11 cellular contexts compared by ENCODE assay signal in genomic region chr2:15169326-15170038, GRCh38.
A peak's percentile ranks its signal among the peaks of the same experiment; 100 is the strongest.
DNase-seq lines count a peak whose midpoint lies in the region; ATAC-seq, FAIRE-seq and TF ChIP-seq lines count a peak whose summit lies in the region.
"Had no signal": no experiment of that assay in that cellular context is flagged by ENCODE, and none has a peak within 500 bp of the region (broad histone marks: within the 10 kb centered on the region; RNA-seq: fewer than 3 reads in every experiment).

No MANE protein-coding gene starts in this region.

- DNase-seq in HFF-Myc (ENCODE audit: extremely low read depth, low read depth) (peak; percentile 81), astrocyte (ENCODE audit: low read depth) (peak; percentile 96), iris pigment epithelial cell (ENCODE audit: low read depth) (peak; percentile 98), suprapubic skin (ENCODE audit: low spot score in 2 of 2) (no peak), RPMI8226 (no peak), body of pancreas (no peak)
- DNase-seq: activated naive CD4-positive, alpha-beta T cell treated with Interleukin-2 at 50 U/mL for 16 hours; NCI-H1105 had no signal

- H3K9me3 Mint-ChIP-seq in astrocyte (ENCODE audit: unreplicated experiment), result no peaks in the 10 kb centered on the region

- H3K36me3 ChIP-seq in astrocyte (ENCODE audit: insufficient read depth, low read length) (no peaks in the 10 kb centered on the region), suprapubic skin (peaks cover 9% of the 10 kb centered on the region), body of pancreas (replicated peaks in 1 of 2; ENCODE audit: insufficient read depth in 1 of 2, low read depth in 2 of 2) (peaks cover 0 to 1% of the 10 kb centered on the region in 2 donors)

- H3K36me3 Mint-ChIP-seq in astrocyte (ENCODE audit: low read depth, unreplicated experiment), result peaks cover 13% of the 10 kb centered on the region

- ATAC-seq in HG03571 (IDR thresholded peaks at IDR 0.05; ENCODE audit: unreplicated experiment) (no peak), GM18858 (IDR thresholded peaks at IDR 0.05; ENCODE audit: unreplicated experiment) (no peak), body of pancreas (no peak)

- H3K27ac ChIP-seq in astrocyte (ENCODE audit: low read depth, low read length), result peak overlapping the region; percentile 92
- peak overlapping the region; percentile 60 for H3K27ac ChIP-seq in suprapubic skin
- no peak overlapping the region for H3K27ac ChIP-seq in body of pancreas

- WGBS in suprapubic skin, result 57% methylated on average over 8 of the region's 8 CpGs
- WGBS in body of pancreas, 2 donors, result 93 to 94% methylated on average over 8 of the region's 8 CpGs

- peak overlapping the region; percentile 71 for H3K9ac ChIP-seq in astrocyte (ENCODE audit: low read length)

- intact Hi-C loops in body of pancreas (cut with DNase I), result no loop called here

- H3K4me2 ChIP-seq in astrocyte (ENCODE audit: low read length), result peak overlapping the region; percentile 84

- H3K27me3 ChIP-seq in astrocyte (ENCODE audit: insufficient read depth, low read length) (no peaks in the 10 kb centered on the region), suprapubic skin (no peaks in the 10 kb centered on the region), body of pancreas (no peaks in the 10 kb centered on the region)

- H4K20me1 ChIP-seq in astrocyte (ENCODE audit: insufficient read depth, low read length), result no peaks in the 10 kb centered on the region

- FAIRE-seq in astrocyte (lab: Jason Lieb, UNC), result peak; percentile 100
- FAIRE-seq: islet of Langerhans had no signal

- H3K4me1 ChIP-seq in astrocyte (ENCODE audit: insufficient read depth, low read length) (peaks cover 18% of the 10 kb centered on the region), suprapubic skin (peaks cover 10% of the 10 kb centered on the region), body of pancreas (no peaks in the 10 kb centered on the region)

- TF ChIP-seq EP300 in suprapubic skin (IDR thresholded peaks at IDR 0.05), result no peak

- no peaks in the 10 kb centered on the region for H3K9me3 ChIP-seq in astrocyte (ENCODE audit: insufficient read depth, low read depth, low read length)
- H3K9me3 ChIP-seq in suprapubic skin, result no peaks in the 10 kb centered on the region
- H3K9me3 ChIP-seq in body of pancreas, result no peaks in the 10 kb centered on the region

- no peaks in the 10 kb centered on the region for H3K27me3 Mint-ChIP-seq in astrocyte (ENCODE audit: low read depth, unreplicated experiment)

- no peak overlapping the region for H3K4me3 Mint-ChIP-seq in astrocyte (ENCODE audit: unreplicated experiment)

- no peak overlapping the region for H3K4me3 ChIP-seq in HFF-Myc (replicated peaks; ENCODE audit: low read depth, low read length)
- H3K4me3 ChIP-seq in astrocyte (ENCODE audit: insufficient read depth, low read depth, low read length), result peak overlapping the region; percentile 59
- peak overlapping the region; percentile 4 for H3K4me3 ChIP-seq in suprapubic skin
- no peak overlapping the region for H3K4me3 ChIP-seq in body of pancreas

- TF ChIP-seq POLR2A in suprapubic skin (IDR thresholded peaks at IDR 0.05) (no peak), body of pancreas (IDR thresholded peaks at IDR 0.05) (no peak)

- TF ChIP-seq CTCF in HFF-Myc (IDR thresholded peaks at IDR 0.05; ENCODE audit: low read depth, low read length, missing control alignments) (no peak), astrocyte (IDR thresholded peaks at IDR 0.05; ENCODE audit: insufficient read depth, low read depth, low read length) (no peak), suprapubic skin (IDR thresholded peaks at IDR 0.05) (no peak), body of pancreas (IDR thresholded peaks at IDR 0.05) (no peak)

- peak overlapping the region; percentile 98 for H3K27ac Mint-ChIP-seq in astrocyte (ENCODE audit: unreplicated experiment)

- peak overlapping the region; percentile 37 for H2AFZ ChIP-seq in astrocyte (ENCODE audit: low read depth, low read length)

- H3K79me2 ChIP-seq in astrocyte (ENCODE audit: insufficient read depth, low read length), result no peaks in the 10 kb centered on the region

- H3K4me1 Mint-ChIP-seq in astrocyte (ENCODE audit: low read depth, unreplicated experiment), result peaks cover 29% of the 10 kb centered on the region

Comparison
In these comparisons a context has a peak if more than half of its experiments do, and no peak if none do; other contexts are left out.
1. DNase-seq: peak in HFF-Myc (single experiment), astrocyte (single experiment) and iris pigment epithelial cell (single experiment); none in suprapubic skin (0 of 2), RPMI8226 (single experiment) and body of pancreas (0 of 4).
2. H3K4me3 ChIP-seq: peak in astrocyte (single experiment) and suprapubic skin (single experiment); none in HFF-Myc (single experiment) and body of pancreas (0 of 2).
3. H3K27ac ChIP-seq: peak in astrocyte (single experiment) and suprapubic skin (single experiment); none in body of pancreas (0 of 4).